ENCODE assay signal across 18 cellular contexts in genomic region chr4:41303372-41304118, GRCh38. TPM values are rescaled to one million over a fixed set of nuclear protein-coding genes. Genes with fewer than 3 reads are reported as not detected.
DNase-seq lines count a peak whose midpoint lies in the region; TF ChIP-seq lines count a peak whose summit lies in the region.
"Had no signal": no experiment of that assay in that cellular context is flagged by ENCODE, and none has a peak within 500 bp of the region (broad histone marks: within the 10 kb centered on the region; RNA-seq: fewer than 3 reads in every experiment).

No MANE protein-coding gene starts in this region.

- H3K27me3 ChIP-seq in thyroid gland (no peaks in the 10 kb centered on the region), H9 (ENCODE audit: insufficient read depth, low read length) (no peaks in the 10 kb centered on the region)

- no peak overlapping the region for H3K4me3 ChIP-seq in epithelial cell of esophagus (ENCODE audit: low read length)
- H3K4me3 ChIP-seq in thyroid gland (replicated peaks in 1 of 3) = no peak overlapping the region
- H3K4me3 ChIP-seq: GM23338 had no signal

- H4K20me1 ChIP-seq in H9 (ENCODE audit: control insufficient read depth, insufficient read depth, insufficient read length) = no peaks in the 10 kb centered on the region

- no peak overlapping the region for H2BK20ac ChIP-seq in H9 (ENCODE audit: low read depth, low read length, poor library complexity, severe bottlenecking)

- 48 to 59% methylated on average over 3 of the region's 3 CpGs for WGBS in thyroid gland, 2 donors
- no CpG with 5 or more reads among the region's 3 CpGs for WGBS in H9 (ENCODE audit: extremely low coverage, insufficient read length, low lambda C conversion rate)

- H4K91ac ChIP-seq in H9 (ENCODE audit: insufficient read length, low read depth, low read length) = no peak overlapping the region

- DNase-seq in DMS53 (lab: John Stamatoyannopoulos, UW) (peak; percentile 56), DMS53 treated with DMSO at 0.1 percent for 48 hours (lab: John Stamatoyannopoulos, UW; ENCODE audit: unreplicated experiment) (no peak), NCI-H226 (peak; percentile 40), epithelial cell of esophagus (ENCODE audit: low read depth) (peak; percentile 46), thyroid gland (peak in 1 of 2 donors; percentile 21), H9 (no peak), GM20000 (ENCODE audit: low spot score) (no peak), HT-29 (ENCODE audit: low spot score) (no peak)
- DNase-seq: C1 segment of cervical spinal cord; Calu3; CD4-positive, alpha-beta T cell; DMS 273 treated with DMSO at 0.1 percent for 48 hours; EL; H7; IMR-90 had no signal

- no peaks in the 10 kb centered on the region for H3K36me3 ChIP-seq in thyroid gland

- peaks cover 2% of the 10 kb centered on the region; the same call in 1 of the 2 replicates for H3K27me3 Mint-ChIP-seq in H9 (ENCODE audit: low read depth)

- H4K8ac ChIP-seq in H9 (replicated peaks; ENCODE audit: insufficient read length, low read depth, low read length) = no peak overlapping the region

- H3K4me1 ChIP-seq in thyroid gland = peaks cover 22 to 31% of the 10 kb centered on the region in 2 donors
- no peaks in the 10 kb centered on the region for H3K4me1 ChIP-seq in H9 (ENCODE audit: insufficient read depth, low read length)

- H3K4me1 Mint-ChIP-seq in H9 = peaks cover 2 to 4% of the 10 kb centered on the region in 2 experiments; a peak in 1 of 4 replicates
- H3K4me1 Mint-ChIP-seq: GM23338 had no signal

- TF ChIP-seq POLR2A in thyroid gland (IDR thresholded peaks at IDR 0.05) = no peak

- no peak overlapping the region for H2AK5ac ChIP-seq in H9 (ENCODE audit: insufficient read length, low read length)

- no peaks in the 10 kb centered on the region for H3K9me3 ChIP-seq in thyroid gland
- no peaks in the 10 kb centered on the region for H3K9me3 ChIP-seq in H9 (ENCODE audit: control insufficient read depth, low read depth, low read length)

- H3K23ac ChIP-seq in H9 (ENCODE audit: insufficient read length, low read depth, low read length) = no peak overlapping the region

- H3K4ac ChIP-seq in H9 (ENCODE audit: low read depth, low read length) = no peak overlapping the region

- no peaks in the 10 kb centered on the region; a peak in 1 of 7 replicates for H3K36me3 Mint-ChIP-seq in H9 (ENCODE audit: insufficient read depth in 1 of 3, low read depth in 3 of 3)

- TF ChIP-seq CTCF in epithelial cell of esophagus (IDR thresholded peaks at IDR 0.05; ENCODE audit: insufficient read depth, low read depth, low read length, missing control alignments) = no peak
- no peak for TF ChIP-seq CTCF in thyroid gland (IDR thresholded peaks at IDR 0.05)
- TF ChIP-seq CTCF in H9 (conservative IDR thresholded peaks at IDR 0.05) = no peak
- no peak for TF ChIP-seq CTCF in GM20000 (IDR thresholded peaks at IDR 0.05; ENCODE audit: extremely low read depth, missing control alignments)

- no peak overlapping the region for H3K27ac Mint-ChIP-seq in H9
- H3K27ac Mint-ChIP-seq: CD4-positive, alpha-beta T cell; GM23338 had no signal

- peak overlapping the region; percentile 70 to 90 (median 77) for H3K27ac ChIP-seq in thyroid gland
- no peak overlapping the region for H3K27ac ChIP-seq in H9 (ENCODE audit: insufficient read length, low read depth, low read length)
- H3K27ac ChIP-seq: 22Rv1, HL-60 had no signal

- no peak overlapping the region for H3K4me2 ChIP-seq in H9 (ENCODE audit: insufficient read depth, insufficient read length, low read length)
- H3K4me2 ChIP-seq: GM23338 had no signal

- H3K79me1 ChIP-seq in H9 (ENCODE audit: insufficient read depth, low read depth, low read length, poor library complexity, severe bottlenecking) = no peaks in the 10 kb centered on the region

- H3K4me3 Mint-ChIP-seq in H9 = no peak overlapping the region
- H3K4me3 Mint-ChIP-seq: CD4-positive, alpha-beta T cell; GM23338 had no signal

- H2BK120ac ChIP-seq in H9 (ENCODE audit: low read depth, low read length, poor library complexity, severe bottlenecking) = no peak overlapping the region

- no peak overlapping the region for H2BK5ac ChIP-seq in H9 (ENCODE audit: insufficient read length, low read length)

- no peak overlapping the region for H3K56ac ChIP-seq in H9 (ENCODE audit: insufficient read length, low read depth, low read length)

- no peak overlapping the region for H4K5ac ChIP-seq in H9 (ENCODE audit: insufficient read length, low read depth, low read length)

- H2BK12ac ChIP-seq in H9 (ENCODE audit: insufficient read length, low read depth, low read length) = no peak overlapping the region

- intact Hi-C loops in thyroid gland (cut with DNase I) = no loop called here

- no peaks in the 10 kb centered on the region for H3K79me2 ChIP-seq in H9 (ENCODE audit: insufficient read depth, low read length)

- no peak overlapping the region for H2AFZ ChIP-seq in H9 (ENCODE audit: low read length)

- H3K9ac ChIP-seq in H9 (ENCODE audit: extremely low read depth, insufficient read length, low read length) = no peak overlapping the region

- H3K23me2 ChIP-seq in H9 (ENCODE audit: insufficient read length, low read depth, low read length, poor library complexity, severe bottlenecking) = no peaks in the 10 kb centered on the region

- H3K14ac ChIP-seq in H9 (ENCODE audit: insufficient read depth, low read length) = no peak overlapping the region

- H2BK15ac ChIP-seq in H9 (ENCODE audit: low read depth, low read length) = no peak overlapping the region

- H3K18ac ChIP-seq in H9 (ENCODE audit: insufficient read length, low read depth, low read length) = no peak overlapping the region

- no peaks in the 10 kb centered on the region; a peak in 2 of 5 replicates for H3K9me3 Mint-ChIP-seq in H9
- H3K9me3 Mint-ChIP-seq: CD4-positive, alpha-beta T cell; GM23338 had no signal

- H3T11ph ChIP-seq in H9 (ENCODE audit: low read length) = no peak overlapping the region

RNA-seq across cellular contexts. Expression of gene UCHL1, which starts 46.8 kb away (rescaled TPM):
- total RNA-seq in thyroid gland (100 to 1,000 TPM in 2 of 4 donors, 10 to 100 TPM in 2; 28.2 to 245 (median 116) TPM), H9 (2021) (513 and 522 TPM in 2 replicates)
- not detected in 2 replicates for total RNA-seq in HT-29 (2014; rRNA removed; shearing (Covaris generic))
- total RNA-seq: CD4-positive, alpha-beta T cell had no signal

Comparison
In these comparisons a context has a peak if more than half of its experiments do, and no peak if none do; other contexts are left out.
1. DNase-seq: peak in DMS53 (single experiment), NCI-H226 (single experiment) and epithelial cell of esophagus (single experiment); none in DMS53 treated with DMSO at 0.1 percent for 48 hours (single experiment), H9 (single experiment), GM20000 (single experiment) and HT-29 (single experiment).
2. RNA of gene UCHL1, which starts 46.8 kb away (total RNA-seq): 513 to 522 TPM in H9 and 28.2 to 245 TPM in thyroid gland; not detected in HT-29; every median in the first group is over 10 times any median in the second.